Comparison of ENCODE assay signal across 25 cellular contexts in the genomic region with DNA sequence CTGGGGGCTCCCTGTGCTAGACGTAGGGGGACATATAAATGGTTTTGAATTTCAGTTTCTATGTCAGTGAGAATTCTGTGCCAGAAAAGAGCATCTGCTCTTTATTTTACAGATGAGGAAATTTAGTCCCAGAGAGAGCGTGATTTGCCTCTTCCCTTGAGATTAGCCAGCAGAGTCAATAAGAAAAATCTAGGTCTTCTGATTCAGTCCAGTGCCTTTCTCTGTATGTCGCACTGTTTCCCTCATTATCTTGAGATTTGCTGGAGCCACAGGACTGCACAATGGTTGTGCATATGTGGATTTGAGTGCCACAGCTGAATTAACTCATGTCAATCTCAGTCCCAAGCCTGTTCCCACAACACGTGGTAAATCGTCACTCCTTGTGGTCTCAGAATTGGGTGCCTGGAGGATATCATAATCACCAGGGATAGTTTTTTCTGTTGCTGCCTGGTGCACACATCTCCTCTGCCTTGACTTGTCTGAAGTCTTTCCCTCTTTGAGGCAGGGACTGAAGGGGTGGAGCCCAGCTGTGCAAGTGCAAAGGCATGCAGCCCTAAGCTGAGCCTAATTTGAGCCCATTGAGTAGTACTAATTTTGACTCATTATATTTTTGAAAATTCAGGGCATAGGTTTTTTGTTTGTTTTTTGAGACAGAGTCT.
DNase-seq lines count a peak whose midpoint lies in the region; ATAC-seq, FAIRE-seq and TF ChIP-seq lines count a peak whose summit lies in the region.
"Had no signal": no experiment of that assay in that cellular context is flagged by ENCODE, and none has a peak within 500 bp of the region (broad histone marks: within the 10 kb centered on the region; RNA-seq: fewer than 3 reads in every experiment).

No MANE protein-coding gene starts in this region.

- CTCF ChIA-PET in WTC11 (lab: Charles Lee), result no interaction called here

- POLR2A ChIA-PET in WTC11 (lab: Charles Lee), result no interaction called here

- intact Hi-C loops in Right ventricle myocardium superior (cut with DNase I) (no loop called here), cardiac septum (cut with DNase I) (no loop called here), vagina (cut with DNase I) (no loop called here)

- H3K9me3 Mint-ChIP-seq in WTC11 (peaks cover 4% of the 10 kb centered on the region; the same call in 1 of the 2 replicates), chondrocyte (ENCODE audit: low read depth) (no peaks in the 10 kb centered on the region)
- H3K9me3 Mint-ChIP-seq: natural killer cell had no signal

- ATAC-seq in Right ventricle myocardium superior (ENCODE audit: poor library complexity), result peak; percentile 20
- peak; percentile 14; the same call in 1 of the 2 replicates for ATAC-seq in WTC11
- ATAC-seq: HepG2, natural killer cell, sciatic nerve, T-helper 17 cell had no signal

- H3K4me3 ChIP-seq in fibroblast of mammary gland (ENCODE audit: control insufficient read depth, low read depth, low read length), result no peak overlapping the region
- no peak overlapping the region for H3K4me3 ChIP-seq in vagina
- H3K4me3 ChIP-seq: esophagus squamous epithelium, upper lobe of left lung had no signal

- no peak for TF ChIP-seq POLR2A in vagina (IDR thresholded peaks at IDR 0.05)

- no peaks in the 10 kb centered on the region for H3K27me3 Mint-ChIP-seq in WTC11 (ENCODE audit: low read depth)
- H3K27me3 Mint-ChIP-seq in chondrocyte (ENCODE audit: low read depth), result no peaks in the 10 kb centered on the region

- no peaks in the 10 kb centered on the region for H3K27me3 ChIP-seq in vagina
- H3K27me3 ChIP-seq: esophagus squamous epithelium, upper lobe of left lung had no signal

- H3K4me1 Mint-ChIP-seq in WTC11, result peaks cover 66% of the 10 kb centered on the region
- H3K4me1 Mint-ChIP-seq in chondrocyte (ENCODE audit: low read depth), result no peaks in the 10 kb centered on the region
- H3K4me1 Mint-ChIP-seq: activated naive CD4-positive, alpha-beta T cell treated with anti-CD3 and anti-CD28 coated beads, Interleukin-2, amount 50 U/mL, for 24 hours; natural killer cell; T-helper 17 cell had no signal

- peaks cover 14% of the 10 kb centered on the region for H3K36me3 Mint-ChIP-seq in WTC11
- no peaks in the 10 kb centered on the region for H3K36me3 Mint-ChIP-seq in chondrocyte (ENCODE audit: low read depth)
- H3K36me3 Mint-ChIP-seq: activated naive CD4-positive, alpha-beta T cell treated with anti-CD3 and anti-CD28 coated beads, Interleukin-2, amount 50 U/mL, for 24 hours; natural killer cell had no signal

- no peak for FAIRE-seq in RCC 7860 (lab: Jason Lieb, UNC)
- FAIRE-seq: D721Med, HepG2 had no signal

- H3K27ac ChIP-seq in vagina, result peak overlapping the region; percentile 38
- H3K27ac ChIP-seq: esophagus squamous epithelium, HL-60, parathyroid adenoma, upper lobe of left lung had no signal

- peaks cover 14% of the 10 kb centered on the region for H3K4me1 ChIP-seq in vagina
- H3K4me1 ChIP-seq: parathyroid adenoma had no signal

- no peak for TF ChIP-seq CTCF in WTC11 (IDR thresholded peaks at IDR 0.05)
- TF ChIP-seq CTCF in fibroblast of mammary gland (conservative IDR thresholded peaks at IDR 0.05; ENCODE audit: control insufficient read depth, insufficient read depth, low read depth, low read length), result no peak
- no peak for TF ChIP-seq CTCF in vagina (IDR thresholded peaks at IDR 0.05)
- TF ChIP-seq CTCF in chondrocyte (IDR thresholded peaks at IDR 0.05), result no peak

- H3K27ac Mint-ChIP-seq in WTC11 (peak overlapping the region; percentile 61; the same call in 1 of the 2 replicates), chondrocyte (ENCODE audit: unreplicated experiment) (no peak overlapping the region)
- H3K27ac Mint-ChIP-seq: activated naive CD4-positive, alpha-beta T cell treated with anti-CD3 and anti-CD28 coated beads, Interleukin-2, amount 50 U/mL, for 24 hours; activated T-helper 1 cell treated with anti-CD3 and anti-CD28 coated beads, Interleukin-12 subunit alpha, Interleukin-12 subunit beta, Interleukin-2, Interleukin-4 antibody, amounts not matched to agents 30 ng/mL and 10 ng/mL and 1 ng/mL, durations not matched to agents 14 hours and 24 hours and 36 hours; natural killer cell; T-helper 17 cell had no signal

- DNase-seq in Right ventricle myocardium superior, result no peak
- no peak for DNase-seq in cardiac septum (ENCODE audit: low spot score)
- DNase-seq in WTC11 (ENCODE audit: low spot score), result no peak
- peak; percentile 44 for DNase-seq in fibroblast of mammary gland (ENCODE audit: low read depth)
- DNase-seq in vagina (ENCODE audit: extremely low spot score in 2 of 2), result no peak
- no peak for DNase-seq in chondrocyte (ENCODE audit: low spot score)
- no peak for DNase-seq in RCC 7860 (ENCODE audit: low spot score)
- DNase-seq in RKO (ENCODE audit: low spot score), result no peak
- DNase-seq: activated CD4-positive, alpha-beta T cell treated with anti-CD3 and anti-CD28 coated beads for 48 hours; aorta; effector CD8-positive, alpha-beta T cell; esophagus squamous epithelium; natural killer cell; NCI-H1436 treated with DMSO at 0.1 percent for 48 hours; OCI-M1; stimulated activated CD8-positive, alpha-beta memory T cell treated with anti-CD3 and anti-CD28 coated beads, Interleukin-4, amount 100 ng/mL, for 48 hours; T-helper 17 cell; upper lobe of left lung had no signal

- H3K36me3 ChIP-seq in vagina, result no peaks in the 10 kb centered on the region
- H3K36me3 ChIP-seq: esophagus squamous epithelium, upper lobe of left lung had no signal

- no peak overlapping the region for H3K4me3 Mint-ChIP-seq in WTC11
- H3K4me3 Mint-ChIP-seq in chondrocyte (ENCODE audit: unreplicated experiment), result no peak overlapping the region
- H3K4me3 Mint-ChIP-seq: activated naive CD4-positive, alpha-beta T cell treated with anti-CD3 and anti-CD28 coated beads, Interleukin-2, amount 50 U/mL, for 24 hours; activated T-helper 1 cell treated with anti-CD3 and anti-CD28 coated beads, Interleukin-12 subunit alpha, Interleukin-12 subunit beta, Interleukin-2, Interleukin-4 antibody, amounts not matched to agents 30 ng/mL and 10 ng/mL and 1 ng/mL, durations not matched to agents 14 hours and 24 hours and 36 hours; natural killer cell; T-helper 17 cell had no signal

- H3K9me3 ChIP-seq in vagina, result no peaks in the 10 kb centered on the region
- H3K9me3 ChIP-seq: esophagus squamous epithelium, upper lobe of left lung had no signal

TF ChIP-seq in WTC11, 78 proteins besides CTCF, POLR2A, EP300 and RAD21 (continues in another document):
- no peak for TF ChIP-seq NR3C1 (CRISPR knock-in tag; conservative IDR thresholded peaks at IDR 0.05; ENCODE audit: low read depth)
- TF ChIP-seq SMAD3 (CRISPR knock-in tag; IDR thresholded peaks at IDR 0.05; ENCODE audit: borderline replicate concordance), result no peak
- TF ChIP-seq IRF2 (CRISPR knock-in tag; IDR thresholded peaks at IDR 0.05; ENCODE audit: borderline replicate concordance, low read depth), result no peak
- TF ChIP-seq, protein P1, sequence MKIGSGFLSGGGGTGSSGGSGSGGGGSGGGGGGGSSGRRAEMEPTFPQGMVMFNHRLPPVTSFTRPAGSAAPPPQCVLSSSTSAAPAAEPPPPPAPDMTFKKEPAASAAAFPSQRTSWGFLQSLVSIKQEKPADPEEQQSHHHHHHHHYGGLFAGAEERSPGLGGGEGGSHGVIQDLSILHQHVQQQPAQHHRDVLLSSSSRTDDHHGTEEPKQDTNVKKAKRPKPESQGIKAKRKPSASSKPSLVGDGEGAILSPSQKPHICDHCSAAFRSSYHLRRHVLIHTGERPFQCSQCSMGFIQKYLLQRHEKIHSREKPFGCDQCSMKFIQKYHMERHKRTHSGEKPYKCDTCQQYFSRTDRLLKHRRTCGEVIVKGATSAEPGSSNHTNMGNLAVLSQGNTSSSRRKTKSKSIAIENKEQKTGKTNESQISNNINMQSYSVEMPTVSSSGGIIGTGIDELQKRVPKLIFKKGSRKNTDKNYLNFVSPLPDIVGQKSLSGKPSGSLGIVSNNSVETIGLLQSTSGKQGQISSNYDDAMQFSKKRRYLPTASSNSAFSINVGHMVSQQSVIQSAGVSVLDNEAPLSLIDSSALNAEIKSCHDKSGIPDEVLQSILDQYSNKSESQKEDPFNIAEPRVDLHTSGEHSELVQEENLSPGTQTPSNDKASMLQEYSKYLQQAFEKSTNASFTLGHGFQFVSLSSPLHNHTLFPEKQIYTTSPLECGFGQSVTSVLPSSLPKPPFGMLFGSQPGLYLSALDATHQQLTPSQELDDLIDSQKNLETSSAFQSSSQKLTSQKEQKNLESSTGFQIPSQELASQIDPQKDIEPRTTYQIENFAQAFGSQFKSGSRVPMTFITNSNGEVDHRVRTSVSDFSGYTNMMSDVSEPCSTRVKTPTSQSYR (CRISPR knock-in tag; IDR thresholded peaks at IDR 0.05), result no peak
- no peak for TF ChIP-seq EMX1 (CRISPR knock-in tag; IDR thresholded peaks at IDR 0.05)
- no peak for TF ChIP-seq NR2C2 (CRISPR knock-in tag; IDR thresholded peaks at IDR 0.05)
- no peak for TF ChIP-seq TP53 (CRISPR knock-in tag; IDR thresholded peaks at IDR 0.05)
- TF ChIP-seq, protein P2, sequence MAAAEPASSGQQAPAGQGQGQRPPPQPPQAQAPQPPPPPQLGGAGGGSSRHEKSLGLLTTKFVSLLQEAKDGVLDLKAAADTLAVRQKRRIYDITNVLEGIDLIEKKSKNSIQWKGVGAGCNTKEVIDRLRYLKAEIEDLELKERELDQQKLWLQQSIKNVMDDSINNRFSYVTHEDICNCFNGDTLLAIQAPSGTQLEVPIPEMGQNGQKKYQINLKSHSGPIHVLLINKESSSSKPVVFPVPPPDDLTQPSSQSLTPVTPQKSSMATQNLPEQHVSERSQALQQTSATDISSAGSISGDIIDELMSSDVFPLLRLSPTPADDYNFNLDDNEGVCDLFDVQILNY (CRISPR knock-in tag; IDR thresholded peaks at IDR 0.05), result no peak
- TF ChIP-seq GRHL2 (CRISPR knock-in tag; IDR thresholded peaks at IDR 0.05; ENCODE audit: insufficient replicate concordance, severe bottlenecking), result no peak
- TF ChIP-seq SOX15 (CRISPR knock-in tag; IDR thresholded peaks at IDR 0.05), result no peak
- TF ChIP-seq ETV6 (CRISPR knock-in tag; IDR thresholded peaks at IDR 0.05), result no peak
- no peak for TF ChIP-seq ATF6 (CRISPR knock-in tag; IDR thresholded peaks at IDR 0.05)
